11 cellular contexts compared by ENCODE assay signal in the genomic region with DNA sequence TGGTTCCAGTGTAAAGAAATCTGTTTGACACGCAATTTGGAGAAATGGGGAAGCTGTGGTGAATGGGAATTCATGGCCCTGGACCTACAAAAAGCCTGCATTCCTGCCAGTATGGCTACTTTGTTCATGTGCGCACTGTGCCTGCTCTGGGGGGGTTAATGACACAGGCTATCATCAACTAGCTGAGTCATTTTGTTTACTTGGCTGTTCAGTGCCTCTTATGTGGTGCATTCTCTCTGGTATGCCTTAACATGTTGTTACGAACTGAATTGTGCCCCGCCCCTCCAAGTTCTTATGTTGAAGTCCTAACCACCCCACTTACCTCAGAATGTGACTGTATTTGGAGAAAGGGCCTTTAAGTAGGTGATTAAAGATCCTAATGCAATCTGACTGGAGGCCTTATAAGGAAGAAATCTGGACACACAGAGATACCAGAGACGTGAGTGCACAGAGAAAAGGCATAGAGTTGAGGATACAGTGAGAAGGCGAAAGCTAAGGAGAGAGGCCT. TPM values are rescaled to one million over a fixed set of nuclear protein-coding genes. Genes with fewer than 3 reads are reported as not detected.
A peak's percentile ranks its signal among the peaks of the same experiment; 100 is the strongest.
DNase-seq lines count a peak whose midpoint lies in the region; ATAC-seq lines count a peak whose summit lies in the region.
"Had no signal": no experiment of that assay in that cellular context is flagged by ENCODE, and none has a peak within 500 bp of the region (broad histone marks: within the 10 kb centered on the region; RNA-seq: fewer than 3 reads in every experiment).

No MANE protein-coding gene starts in this region.

- no peak overlapping the region for H4K8ac ChIP-seq in mesendoderm (ENCODE audit: low read depth, low read length)

- H3K27ac Mint-ChIP-seq in activated naive CD4-positive, alpha-beta T cell treated with anti-CD3 and anti-CD28 coated beads, Interleukin-2, amount 50 U/mL, for 72 hours: no peak overlapping the region

- H2BK5ac ChIP-seq in mesendoderm (ENCODE audit: low read length): no peak overlapping the region

- ATAC-seq in HG02870 (IDR thresholded peaks at IDR 0.05; ENCODE audit: unreplicated experiment) (no peak), GM19395 (IDR thresholded peaks at IDR 0.05; ENCODE audit: unreplicated experiment) (no peak)
- no peak for ATAC-seq in activated naive CD4-positive, alpha-beta T cell treated with anti-CD3 and anti-CD28 coated beads, Interleukin-2, amount 50 U/mL, for 72 hours

- H3K27me3 ChIP-seq in mesendoderm (ENCODE audit: insufficient read depth, low read length, poor library complexity): no peaks in the 10 kb centered on the region
- H3K27me3 ChIP-seq: stomach had no signal

- H3K9ac ChIP-seq in mesendoderm (ENCODE audit: low read length): no peak overlapping the region

- DNase-seq in DMS53 treated with DMSO at 0.1 percent for 48 hours (lab: John Stamatoyannopoulos, UW; ENCODE audit: unreplicated experiment): peak; percentile 81
- peak; percentile 29 for DNase-seq in NCI-H1436 treated with DMSO at 0.1 percent for 48 hours (lab: John Stamatoyannopoulos, UW)
- DNase-seq in amniotic epithelial cell (ENCODE audit: low read depth): peak; percentile 95
- DNase-seq in mesendoderm: peak; percentile 43
- DNase-seq in NCI-H1048 (lab: John Stamatoyannopoulos, UW): no peak
- DNase-seq in activated naive CD4-positive, alpha-beta T cell treated with anti-CD3 and anti-CD28 coated beads, Interleukin-2, amount 50 U/mL, for 72 hours (ENCODE audit: low spot score in 2 of 2): no peak
- DNase-seq: activated CD4-positive, alpha-beta T cell treated with anti-CD3 and anti-CD28 coated beads, Interleukin-2, amount 50 U/mL, for 1 hour; stomach had no signal

- no peak overlapping the region for H2BK15ac ChIP-seq in mesendoderm (replicated peaks; ENCODE audit: low read depth)

- no peaks in the 10 kb centered on the region for H3K36me3 ChIP-seq in mesendoderm (ENCODE audit: control insufficient read depth, insufficient read depth, low read length)
- H3K36me3 ChIP-seq: stomach had no signal

- H3K79me1 ChIP-seq in mesendoderm (ENCODE audit: low read length): no peaks in the 10 kb centered on the region

- H3K36me3 Mint-ChIP-seq in activated naive CD4-positive, alpha-beta T cell treated with anti-CD3 and anti-CD28 coated beads, Interleukin-2, amount 50 U/mL, for 72 hours: no peaks in the 10 kb centered on the region

- H3K27ac ChIP-seq in mesendoderm (ENCODE audit: low read depth, low read length): no peak overlapping the region
- H3K27ac ChIP-seq: stomach had no signal

- no peak overlapping the region for H3K18ac ChIP-seq in mesendoderm (ENCODE audit: low read length)

- no peak overlapping the region for H3K4me3 ChIP-seq in mesendoderm (ENCODE audit: low read length)
- H3K4me3 ChIP-seq: skin epidermis, stomach had no signal

- no peaks in the 10 kb centered on the region for H3K9me3 Mint-ChIP-seq in activated naive CD4-positive, alpha-beta T cell treated with anti-CD3 and anti-CD28 coated beads, Interleukin-2, amount 50 U/mL, for 72 hours

- H3K4me2 ChIP-seq in mesendoderm (ENCODE audit: low read length): no peak overlapping the region

- no peaks in the 10 kb centered on the region for H3K4me1 ChIP-seq in mesendoderm (ENCODE audit: control insufficient read depth, low read depth, low read length)

- H2BK120ac ChIP-seq in mesendoderm (ENCODE audit: low read depth, low read length): no peak overlapping the region

- H3K23ac ChIP-seq in mesendoderm (ENCODE audit: low read length): no peak overlapping the region

- no peak overlapping the region for H3K56ac ChIP-seq in mesendoderm (ENCODE audit: low read length)

- no peak overlapping the region for H3K4ac ChIP-seq in mesendoderm (ENCODE audit: low read depth, low read length)

- H2AK5ac ChIP-seq in mesendoderm (ENCODE audit: low read length): no peak overlapping the region

- no peaks in the 10 kb centered on the region for H3K79me2 ChIP-seq in mesendoderm (ENCODE audit: control insufficient read depth, insufficient read depth, low read length)

- no peak overlapping the region for H4K5ac ChIP-seq in mesendoderm (ENCODE audit: low read length)

- no CpG with 5 or more reads among the region's 6 CpGs for WGBS in mesendoderm (ENCODE audit: extremely low coverage, insufficient coverage, low lambda C conversion rate)

RNA-seq across cellular contexts. Expression of a gene that starts 20.4 kb away (rescaled TPM):
- 28.5 TPM for polyA plus RNA-seq in mesendoderm (2013, experiment 1 of 2)
- 28.1 TPM for polyA plus RNA-seq in mesendoderm (2013, experiment 2 of 2)
- total RNA-seq in activated naive CD4-positive, alpha-beta T cell treated with anti-CD3 and anti-CD28 coated beads, Interleukin-2, amount 50 U/mL, for 72 hours: 10 to 100 TPM; 34.8 to 35.2 TPM

RNA-seq across cellular contexts. Expression of a gene that starts 31.9 kb away (rescaled TPM):
- polyA plus RNA-seq in mesendoderm (2013, experiment 1 of 2): 14.8 TPM
- polyA plus RNA-seq in mesendoderm (2013, experiment 2 of 2): 14.5 TPM
- total RNA-seq in activated naive CD4-positive, alpha-beta T cell treated with anti-CD3 and anti-CD28 coated beads, Interleukin-2, amount 50 U/mL, for 72 hours: 10 to 100 TPM; 35.1 to 42.4 TPM

Comparison
In these comparisons a context has a peak if more than half of its experiments do, and no peak if none do; other contexts are left out.
1. DNase-seq: peak in DMS53 treated with DMSO at 0.1 percent for 48 hours (single experiment), NCI-H1436 treated with DMSO at 0.1 percent for 48 hours (single experiment), amniotic epithelial cell (single experiment) and mesendoderm (single experiment); none in NCI-H1048 (single experiment) and activated naive CD4-positive, alpha-beta T cell treated with anti-CD3 and anti-CD28 coated beads, Interleukin-2, amount 50 U/mL, for 72 hours (0 of 2).